Comparison of ENCODE assay signal across 8 cellular contexts in genomic region chr3:179071569-179072397, GRCh38. TPM values are rescaled to one million over a fixed set of nuclear protein-coding genes. Genes with fewer than 3 reads are reported as not detected.
A peak's percentile ranks its signal among the peaks of the same experiment; 100 is the strongest.
DNase-seq lines count a peak whose midpoint lies in the region; ATAC-seq and TF ChIP-seq lines count a peak whose summit lies in the region.

A gene with protein sequence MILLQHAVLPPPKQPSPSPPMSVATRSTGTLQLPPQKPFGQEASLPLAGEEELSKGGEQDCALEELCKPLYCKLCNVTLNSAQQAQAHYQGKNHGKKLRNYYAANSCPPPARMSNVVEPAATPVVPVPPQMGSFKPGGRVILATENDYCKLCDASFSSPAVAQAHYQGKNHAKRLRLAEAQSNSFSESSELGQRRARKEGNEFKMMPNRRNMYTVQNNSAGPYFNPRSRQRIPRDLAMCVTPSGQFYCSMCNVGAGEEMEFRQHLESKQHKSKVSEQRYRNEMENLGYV (minus strand): TSS chr3:179071809. CDS start chr3:179067752, 4,057 bp downstream.

- H3K4me3 Mint-ChIP-seq in endodermal cell = peak within 1 kb of the TSS; percentile 93
- peak within 1 kb of the TSS; percentile 98 for H3K4me3 Mint-ChIP-seq in mesothelial cell of epicardium

- H3K27me3 Mint-ChIP-seq in endodermal cell (ENCODE audit: insufficient read depth) (no peaks in the 10 kb centered on the region), mesothelial cell of epicardium (ENCODE audit: low read depth) (no peaks in the 10 kb centered on the region)

- H3K36me3 Mint-ChIP-seq in endodermal cell (ENCODE audit: low read depth) (peaks cover 3% of the 10 kb centered on the region), mesothelial cell of epicardium (peaks cover 10% of the 10 kb centered on the region)

- peak within 1 kb of the TSS; percentile 91 for H3K4me3 ChIP-seq in endodermal cell (ENCODE audit: low read length)

- peaks cover 3% of the 10 kb centered on the region for H3K4me1 Mint-ChIP-seq in endodermal cell
- peaks cover 29% of the 10 kb centered on the region for H3K4me1 Mint-ChIP-seq in mesothelial cell of epicardium

- no peaks in the 10 kb centered on the region for H3K9me3 ChIP-seq in endodermal cell (ENCODE audit: control insufficient read depth, low read length)

- H3K9me3 Mint-ChIP-seq in endodermal cell (no peaks in the 10 kb centered on the region), mesothelial cell of epicardium (no peaks in the 10 kb centered on the region)

- no peak within 1 kb of the TSS for H3K27ac ChIP-seq in endodermal cell (ENCODE audit: low read depth, low read length)

- H3K9ac ChIP-seq in endodermal cell (ENCODE audit: extremely low read depth, low read length, poor library complexity, severe bottlenecking) = peak within 1 kb of the TSS; percentile 39

- TF ChIP-seq CTCF in endodermal cell (conservative IDR thresholded peaks at IDR 0.05) (no peak), mesothelial cell of epicardium (IDR thresholded peaks at IDR 0.05; ENCODE audit: unreplicated experiment) (no peak)

- peak; percentile 36 for ATAC-seq in GM19468 (IDR thresholded peaks at IDR 0.05; ENCODE audit: extremely low read depth, unreplicated experiment)

- no peaks in the 10 kb centered on the region for H3K27me3 ChIP-seq in endodermal cell (ENCODE audit: control insufficient read depth, insufficient read depth, low read length, poor library complexity, severe bottlenecking)

- H3K27ac Mint-ChIP-seq in endodermal cell (peak within 1 kb of the TSS; percentile 71), mesothelial cell of epicardium (peak within 1 kb of the TSS; percentile 94)

- peaks cover 3% of the 10 kb centered on the region for H3K36me3 ChIP-seq in endodermal cell (ENCODE audit: control insufficient read depth, insufficient read depth, low read length)

- DNase-seq in CMK (ENCODE audit: low read depth) (peak; percentile 60), HS-27A (ENCODE audit: low read depth) (peak; percentile 42), endodermal cell (peak; percentile 95), mesothelial cell of epicardium (ENCODE audit: low spot score in 2 of 2, unreplicated experiment in 2 of 2) (peak; percentile 72 to 88)
- peak; percentile 76 for DNase-seq in NK-92 treated with Interleukin-12 subunit alpha and Interleukin-12 subunit beta, amount 100 ng/mL, for 24 hours (lab: John Stamatoyannopoulos, UW)
- DNase-seq in activated CD8-positive, alpha-beta memory T cell treated with anti-CD3 and anti-CD28 coated beads for 48 hours (ENCODE audit: low read depth in 2 of 3, low spot score in 2 of 3) = peak; percentile 60 to 70 (median 66)
- peak; percentile 75 to 77 for DNase-seq in stimulated activated CD8-positive, alpha-beta memory T cell treated with anti-CD3 and anti-CD28 coated beads, Interleukin-15, amount 100 ng/mL, for 48 hours (ENCODE audit: low read depth in 2 of 2)

- WGBS in endodermal cell (ENCODE audit: insufficient coverage in 1 of 2, insufficient read length in 1 of 2), 2 experiments = 0 to 6% methylated on average over 13 to 73 of the region's 73 CpGs

- no peaks in the 10 kb centered on the region for H3K4me1 ChIP-seq in endodermal cell (ENCODE audit: control insufficient read depth, insufficient read depth, low read length)

RNA-seq across cellular contexts. Expression of the gene that starts here (rescaled TPM):
- total RNA-seq in endodermal cell (1 to 10 TPM; 5.8 to 6.7 TPM), mesothelial cell of epicardium (47.4 to 51.1 TPM (median 48.0 TPM) in 3 replicates)
- polyA plus RNA-seq in endodermal cell (2013, experiment 1 of 2) = 18.1 TPM
- 17.1 TPM for polyA plus RNA-seq in endodermal cell (2013, experiment 2 of 2)

Comparison
In these comparisons a context has a peak if more than half of its experiments do, and no peak if none do; other contexts are left out.
1. DNase-seq: peak in every context shown above with its lines; median percentile 95 in endodermal cell; 80 in mesothelial cell of epicardium; 76 in NK-92 treated with Interleukin-12 subunit alpha and Interleukin-12 subunit beta, amount 100 ng/mL, for 24 hours; 76 in stimulated activated CD8-positive, alpha-beta memory T cell treated with anti-CD3 and anti-CD28 coated beads, Interleukin-15, amount 100 ng/mL, for 48 hours; 66 in activated CD8-positive, alpha-beta memory T cell treated with anti-CD3 and anti-CD28 coated beads for 48 hours; 60 in CMK; 42 in HS-27A.